In genomic region chr20:46895906-46896242, GRCh38 we compare ENCODE assay signal across 11 cellular contexts. TPM values are rescaled to one million over a fixed set of nuclear protein-coding genes. Genes with fewer than 3 reads are reported as not detected.
A peak's percentile ranks its signal among the peaks of the same experiment; 100 is the strongest.
DNase-seq lines count a peak whose midpoint lies in the region; ATAC-seq and TF ChIP-seq lines count a peak whose summit lies in the region.
"Had no signal": no experiment of that assay in that cellular context is flagged by ENCODE, and none has a peak within 500 bp of the region (broad histone marks: within the 10 kb centered on the region; RNA-seq: fewer than 3 reads in every experiment).

No MANE protein-coding gene starts in this region.

- no peak for TF ChIP-seq CTCF in WERI-Rb-1 (IDR thresholded peaks at IDR 0.05; ENCODE audit: low read depth, low read length)

- H3K36me3 ChIP-seq in WERI-Rb-1 (peaks cover 28% of the 10 kb centered on the region), subcutaneous abdominal adipose tissue (ENCODE audit: control insufficient read depth in 5 of 5, insufficient read depth in 5 of 5, low read length in 5 of 5) (no peaks in the 10 kb centered on the region)
- H3K36me3 ChIP-seq: brain microvascular endothelial cell had no signal

- H3K27ac ChIP-seq in WERI-Rb-1 (peak overlapping the region; percentile 97), subcutaneous abdominal adipose tissue (ENCODE audit: low read depth, low read length) (no peak overlapping the region)
- H3K27ac ChIP-seq: brain microvascular endothelial cell had no signal

- H3K36me3 Mint-ChIP-seq in activated naive CD4-positive, alpha-beta T cell treated with anti-CD3 and anti-CD28 coated beads, Interleukin-2, amount 10 ng/mL, durations not matched to agents 7 days and 5 days = no peaks in the 10 kb centered on the region

- H3K27me3 ChIP-seq in WERI-Rb-1 (ENCODE audit: insufficient read depth, low read depth, severe bottlenecking) (no peaks in the 10 kb centered on the region), subcutaneous abdominal adipose tissue (ENCODE audit: control insufficient read depth in 5 of 5, insufficient read depth in 4 of 5, low read length in 5 of 5) (peaks cover 0 to 13% (median 0%) of the 10 kb centered on the region in 5 donors)

- H3K9me3 ChIP-seq in WERI-Rb-1 (ENCODE audit: severe bottlenecking) (peaks cover 3% of the 10 kb centered on the region), subcutaneous abdominal adipose tissue (ENCODE audit: control insufficient read depth in 5 of 5, low read length in 5 of 5) (peaks cover 0 to 4% (median 3%) of the 10 kb centered on the region in 5 donors)

- peak; percentile 11 for ATAC-seq in left colon
- no peak for ATAC-seq in GM18861 (IDR thresholded peaks at IDR 0.05; ENCODE audit: unreplicated experiment)
- ATAC-seq in GM21423 (IDR thresholded peaks at IDR 0.05; ENCODE audit: unreplicated experiment) = no peak

- H3K27ac Mint-ChIP-seq in activated naive CD4-positive, alpha-beta T cell treated with anti-CD3 and anti-CD28 coated beads, Interleukin-2, amount 10 ng/mL, durations not matched to agents 7 days and 5 days = no peak overlapping the region

- peaks cover 2% of the 10 kb centered on the region for H3K4me1 Mint-ChIP-seq in activated naive CD4-positive, alpha-beta T cell treated with anti-CD3 and anti-CD28 coated beads, Interleukin-2, amount 10 ng/mL, durations not matched to agents 7 days and 5 days

- peak overlapping the region in 2 of 5 donors; percentile 27 to 54 for H3K9ac ChIP-seq in subcutaneous abdominal adipose tissue (ENCODE audit: low read length in 5 of 5)

- intact Hi-C loops in left colon (cut with DNase I, micrococcal nuclease) = no loop called here

- DNase-seq in NCI-H1092 treated with DMSO at 0.1 percent for 48 hours (lab: John Stamatoyannopoulos, UW) = peak; percentile 43
- DNase-seq in NCI-H1092 (lab: John Stamatoyannopoulos, UW) = no peak
- DNase-seq in WERI-Rb-1 = no peak
- DNase-seq in left colon = no peak
- DNase-seq in activated naive CD4-positive, alpha-beta T cell treated with anti-CD3 and anti-CD28 coated beads, Interleukin-2, amount 10 ng/mL, durations not matched to agents 7 days and 5 days = no peak
- DNase-seq: 8988T, brain microvascular endothelial cell, NCI-H226 had no signal

- peaks cover 0 to 23% (median 12%) of the 10 kb centered on the region in 5 donors for H3K4me1 ChIP-seq in subcutaneous abdominal adipose tissue (ENCODE audit: control insufficient read depth in 5 of 5, insufficient read depth in 5 of 5, low read length in 5 of 5)

- CTCF ChIA-PET in activated naive CD4-positive, alpha-beta T cell treated with anti-CD3 and anti-CD28 coated beads, Interleukin-2, amount 10 ng/mL, durations not matched to agents 7 days and 5 days (lab: Charles Lee) = no interaction called here

- no peak overlapping the region for H3K4me3 Mint-ChIP-seq in activated naive CD4-positive, alpha-beta T cell treated with anti-CD3 and anti-CD28 coated beads, Interleukin-2, amount 10 ng/mL, durations not matched to agents 7 days and 5 days

- H3K27me3 Mint-ChIP-seq in activated naive CD4-positive, alpha-beta T cell treated with anti-CD3 and anti-CD28 coated beads, Interleukin-2, amount 10 ng/mL, durations not matched to agents 7 days and 5 days = peaks cover 70% of the 10 kb centered on the region

- H3K4me3 ChIP-seq in WERI-Rb-1 (ENCODE audit: low read depth, low read length) (peak overlapping the region; percentile 95), subcutaneous abdominal adipose tissue (ENCODE audit: low read depth in 1 of 5, low read length in 5 of 5) (peak overlapping the region; percentile 65 to 78 (median 70))

- H3K9me3 Mint-ChIP-seq in activated naive CD4-positive, alpha-beta T cell treated with anti-CD3 and anti-CD28 coated beads, Interleukin-2, amount 10 ng/mL, durations not matched to agents 7 days and 5 days = no peaks in the 10 kb centered on the region

RNA-seq across cellular contexts. Expression of gene EYA2, which starts 1.2 kb away (rescaled TPM):
- 10 to 100 TPM; 12.2 to 21.0 TPM for total RNA-seq in left colon
